8 cellular contexts compared by ENCODE assay signal in the genomic region with DNA sequence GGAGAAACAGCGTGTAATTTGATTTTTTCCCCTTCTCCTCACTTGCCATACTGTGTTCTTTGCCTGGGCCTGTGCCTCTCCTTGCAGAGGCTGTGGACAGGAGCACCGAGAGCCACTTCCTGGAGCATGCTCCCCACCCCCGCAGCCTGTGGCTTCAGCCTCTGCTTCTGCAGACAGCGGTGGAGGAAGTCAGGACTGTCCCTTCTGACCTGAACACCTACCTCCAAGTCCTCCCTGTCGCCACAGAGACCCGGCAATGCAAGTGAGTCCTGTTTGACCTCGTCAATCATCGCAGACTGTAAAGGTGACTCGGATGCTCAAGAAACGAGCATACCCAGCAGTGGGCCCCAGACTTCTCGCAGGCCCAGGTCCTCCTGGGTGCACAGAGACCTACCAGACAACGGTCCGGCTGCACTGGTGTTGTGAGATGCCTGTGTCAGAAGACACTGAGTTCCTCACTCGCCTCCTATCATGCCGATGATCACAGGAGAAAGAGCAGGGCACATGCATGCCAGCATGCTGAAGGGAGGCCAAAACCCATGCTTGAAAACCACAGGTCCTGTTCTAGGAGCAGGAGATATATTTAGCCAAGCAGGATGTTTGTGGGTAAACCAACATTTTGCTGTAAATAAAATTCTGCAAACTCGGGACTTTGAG.
DNase-seq lines count a peak whose midpoint lies in the region; ATAC-seq and TF ChIP-seq lines count a peak whose summit lies in the region.

No MANE protein-coding gene starts in this region.

- TF ChIP-seq CTCF in body of pancreas (IDR thresholded peaks at IDR 0.05) (no peak), mucosa of descending colon (IDR thresholded peaks at IDR 0.05) (no peak)

- peaks cover 11% of the 10 kb centered on the region for H3K4me1 ChIP-seq in body of pancreas
- H3K4me1 ChIP-seq in mucosa of descending colon (ENCODE audit: low read depth) = peaks cover 29% of the 10 kb centered on the region

- H3K27me3 ChIP-seq in body of pancreas = no peaks in the 10 kb centered on the region

- H3K4me3 ChIP-seq in body of pancreas = no peak overlapping the region
- H3K4me3 ChIP-seq in mucosa of descending colon = no peak overlapping the region

- H3K27ac ChIP-seq in body of pancreas = peak overlapping the region in 1 of 4 donors; percentile 58

- intact Hi-C loops in body of pancreas (cut with DNase I) (no loop called here), mucosa of descending colon (cut with DNase I, micrococcal nuclease) (no loop called here)

- WGBS in body of pancreas, 2 donors = 53 to 72% methylated on average over 9 to 16 of the region's 16 CpGs

- DNase-seq in SIG-M5 treated with dmso at 0.1 percent for 504 hours (lab: John Stamatoyannopoulos, UW; ENCODE audit: unreplicated experiment) (peak; percentile 58), SIG-M5 (lab: John Stamatoyannopoulos, UW) (no peak), NOMO-1 treated with dmso at 0.1 percent for 144 hours (lab: John Stamatoyannopoulos, UW; ENCODE audit: unreplicated experiment) (peak; percentile 11), body of pancreas (peak in 2 of 4 donors; percentile 27 to 65), mucosa of descending colon (peak; percentile 66 to 88 (median 72)), DMS 273 (lab: John Stamatoyannopoulos, UW; ENCODE audit: unreplicated experiment) (no peak), GM03348 (ENCODE audit: low spot score) (no peak)

- H3K36me3 ChIP-seq in body of pancreas (replicated peaks in 1 of 2; ENCODE audit: insufficient read depth in 1 of 2, low read depth in 2 of 2) (no peaks in the 10 kb centered on the region), mucosa of descending colon (ENCODE audit: low read depth) (no peaks in the 10 kb centered on the region)

- H3K9me3 ChIP-seq in body of pancreas (no peaks in the 10 kb centered on the region), mucosa of descending colon (no peaks in the 10 kb centered on the region)

- TF ChIP-seq POLR2A in body of pancreas (IDR thresholded peaks at IDR 0.05) = peak in 2 of 3 donors; percentile 13 to 38

- peak; percentile 77 for ATAC-seq in HG02588 (IDR thresholded peaks at IDR 0.05; ENCODE audit: unreplicated experiment)
- ATAC-seq in body of pancreas = no peak
- peak; percentile 60 for ATAC-seq in mucosa of descending colon

Comparison
In these comparisons a context has a peak if more than half of its experiments do, and no peak if none do; other contexts are left out.
1. DNase-seq: peak in SIG-M5 treated with dmso at 0.1 percent for 504 hours (single experiment), NOMO-1 treated with dmso at 0.1 percent for 144 hours (single experiment) and mucosa of descending colon (3 of 3); none in SIG-M5 (single experiment), DMS 273 (single experiment) and GM03348 (single experiment).